ENCODE assay signal across 1 cellular context in the genomic region with DNA sequence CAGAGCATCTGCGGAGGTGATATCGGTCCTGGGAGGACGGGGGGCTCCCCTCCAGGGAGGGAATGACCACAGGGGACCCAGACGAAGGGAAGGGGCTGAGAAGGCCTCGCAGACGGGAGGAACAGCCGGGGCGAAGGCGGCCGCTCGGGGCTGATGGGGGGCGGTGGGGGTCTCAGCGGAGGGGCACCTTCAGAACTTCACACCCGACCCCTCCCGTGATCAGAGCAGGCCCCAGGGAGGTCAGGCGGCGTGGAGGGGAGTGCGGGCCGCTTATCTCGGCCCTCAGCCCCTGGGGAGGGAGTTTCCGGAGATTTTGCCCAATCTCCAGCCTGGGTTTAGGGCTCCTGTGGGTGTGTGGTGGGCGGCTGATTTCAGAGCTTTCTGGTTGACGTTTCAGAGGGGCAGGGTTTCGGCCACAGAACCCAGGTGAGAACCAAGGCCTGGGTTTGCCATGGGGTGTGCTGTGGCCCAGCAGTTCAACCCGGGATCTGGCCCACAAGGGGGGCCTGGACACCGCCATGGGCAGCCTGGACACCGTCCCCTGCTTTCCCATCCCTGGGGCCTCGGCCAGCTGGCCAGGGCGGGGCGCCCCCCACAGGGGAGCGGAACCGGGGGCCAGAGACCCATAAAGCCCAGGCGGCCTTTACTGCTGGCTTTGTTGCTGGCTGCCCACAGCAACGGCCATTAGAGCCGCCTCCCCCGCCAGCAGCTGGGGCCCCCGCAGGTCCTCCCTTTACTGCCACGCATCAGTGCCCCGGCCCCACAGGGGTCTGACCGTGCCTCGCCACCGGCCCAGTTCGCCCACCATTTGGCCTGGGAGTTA.
TF ChIP-seq lines count a peak whose summit lies in the region.

No MANE protein-coding gene starts in this region.

TF ChIP-seq in GM12878, 131 proteins besides CTCF, POLR2A, EP300 and RAD21 (continued from another document and continues in another):
- peak; percentile 88; the same call in 1 of the 2 replicates for TF ChIP-seq CBFB (IDR thresholded peaks at IDR 0.05; ENCODE audit: low read depth)
- peak; percentile 100 for TF ChIP-seq SMARCA5 (IDR thresholded peaks at IDR 0.05)
- TF ChIP-seq ZNF622 (IDR thresholded peaks at IDR 0.05) = no peak
- 0 out of 3 replicates have a peak, but pooled peaks have one; percentile 24 for TF ChIP-seq POU2F2 (IDR thresholded peaks at IDR 0.05; ENCODE audit: borderline replicate concordance, low read depth, low read length)
- peak; percentile 95 for TF ChIP-seq MEF2B (IDR thresholded peaks at IDR 0.05; ENCODE audit: partially characterized antibody, poor library complexity, severe bottlenecking)
- TF ChIP-seq BRCA1 (IDR thresholded peaks at IDR 0.05; ENCODE audit: low read depth, low read length) = no peak
- peak; percentile 57 for TF ChIP-seq SP1 (IDR thresholded peaks at IDR 0.05; ENCODE audit: low read depth, low read length)
- TF ChIP-seq, protein P1, sequence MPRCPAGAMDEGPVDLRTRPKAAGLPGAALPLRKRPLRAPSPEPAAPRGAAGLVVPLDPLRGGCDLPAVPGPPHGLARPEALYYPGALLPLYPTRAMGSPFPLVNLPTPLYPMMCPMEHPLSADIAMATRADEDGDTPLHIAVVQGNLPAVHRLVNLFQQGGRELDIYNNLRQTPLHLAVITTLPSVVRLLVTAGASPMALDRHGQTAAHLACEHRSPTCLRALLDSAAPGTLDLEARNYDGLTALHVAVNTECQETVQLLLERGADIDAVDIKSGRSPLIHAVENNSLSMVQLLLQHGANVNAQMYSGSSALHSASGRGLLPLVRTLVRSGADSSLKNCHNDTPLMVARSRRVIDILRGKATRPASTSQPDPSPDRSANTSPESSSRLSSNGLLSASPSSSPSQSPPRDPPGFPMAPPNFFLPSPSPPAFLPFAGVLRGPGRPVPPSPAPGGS (IDR thresholded peaks at IDR 0.05; ENCODE audit: borderline replicate concordance, insufficient read depth, low read depth, low read length, poor library complexity, severe bottlenecking) = peak; percentile 51
- no peak for TF ChIP-seq FOXK2 (IDR thresholded peaks at IDR 0.05)
- no peak for TF ChIP-seq SMAD1 (IDR thresholded peaks at IDR 0.05; ENCODE audit: low read depth, partially characterized antibody)
- no peak; the same call in 1 of the 2 replicates for TF ChIP-seq MTA3 (IDR thresholded peaks at IDR 0.05; ENCODE audit: borderline replicate concordance, low read length)
- TF ChIP-seq SIX5 (IDR thresholded peaks at IDR 0.05; ENCODE audit: low read depth, low read length, severe bottlenecking) = no peak
- no peak; a peak in 1 of 4 replicates for TF ChIP-seq ETV6 (conservative IDR thresholded peaks at IDR 0.05 in 1 of 2, IDR thresholded peaks at IDR 0.05 in 1 of 2; ENCODE audit: borderline replicate concordance in 1 of 2, low read depth in 1 of 2)
- TF ChIP-seq SUZ12 (IDR thresholded peaks at IDR 0.05; ENCODE audit: unreplicated experiment) = no peak
- TF ChIP-seq JUNB (IDR thresholded peaks at IDR 0.05) = peak; percentile 43; the same call in 1 of the 2 replicates
- TF ChIP-seq MAX (IDR thresholded peaks at IDR 0.05; ENCODE audit: low read depth, low read length) = peak; percentile 14; the same call in 1 of the 2 replicates
- peak; percentile 97 for TF ChIP-seq RCOR1 (conservative IDR thresholded peaks at IDR 0.05; ENCODE audit: low read depth, low read length)
- TF ChIP-seq ATF7 (IDR thresholded peaks at IDR 0.05; ENCODE audit: low read depth) = peak; percentile 85
- TF ChIP-seq KAT2A (conservative IDR thresholded peaks at IDR 0.05; ENCODE audit: control insufficient read depth, low read depth, low read length) = no peak
- no peak for TF ChIP-seq TARDBP (IDR thresholded peaks at IDR 0.05; ENCODE audit: borderline replicate concordance)
- peak; percentile 95 for TF ChIP-seq RUNX3 (IDR thresholded peaks at IDR 0.05; ENCODE audit: low read length)
- TF ChIP-seq TCF3 (IDR thresholded peaks at IDR 0.05; ENCODE audit: borderline replicate concordance, insufficient read depth, low read depth, low read length) = 0 out of 2 replicates have a peak, but pooled peaks have one; percentile 54
- peak; percentile 73 for TF ChIP-seq CREM (IDR thresholded peaks at IDR 0.05; ENCODE audit: low read depth)
- no peak for TF ChIP-seq IRF3 (IDR thresholded peaks at IDR 0.05)
- no peak for TF ChIP-seq PAX8 (IDR thresholded peaks at IDR 0.05)
- no peak for TF ChIP-seq STAT3 (IDR thresholded peaks at IDR 0.05; ENCODE audit: low read depth, low read length)
- no peak for TF ChIP-seq SRF (IDR thresholded peaks at IDR 0.05; ENCODE audit: low read depth in 2 of 2, low read length in 2 of 2)
- TF ChIP-seq GATAD2B (conservative IDR thresholded peaks at IDR 0.05; ENCODE audit: low read depth) = peak; percentile 98
- no peak for TF ChIP-seq HCFC1 (IDR thresholded peaks at IDR 0.05; ENCODE audit: low read length)
- TF ChIP-seq ZNF274 (IDR thresholded peaks at IDR 0.05; ENCODE audit: insufficient read depth, insufficient read length) = no peak
- 0 out of 2 replicates have a peak, but pooled peaks have one; percentile 12 for TF ChIP-seq RAD51 (IDR thresholded peaks at IDR 0.05)
- peak; percentile 71; the same call in 1 of the 2 replicates for TF ChIP-seq ZBED1 (IDR thresholded peaks at IDR 0.05; ENCODE audit: borderline replicate concordance)
- TF ChIP-seq NBN (IDR thresholded peaks at IDR 0.05) = peak; percentile 94
- TF ChIP-seq IRF5 (IDR thresholded peaks at IDR 0.05; ENCODE audit: borderline replicate concordance) = peak; percentile 85; the same call in 1 of the 2 replicates
- TF ChIP-seq IRF4 (IDR thresholded peaks at IDR 0.05; ENCODE audit: low read depth, low read length) = peak; percentile 66
- TF ChIP-seq YY1 (IDR thresholded peaks at IDR 0.05; ENCODE audit: low read depth, low read length) = peak; percentile 80
- TF ChIP-seq LARP7 (IDR thresholded peaks at IDR 0.05) = peak; percentile 25
- TF ChIP-seq IKZF1 (conservative IDR thresholded peaks at IDR 0.05) = peak; percentile 95
- TF ChIP-seq BCL11A (IDR thresholded peaks at IDR 0.05; ENCODE audit: low read depth, low read length) = peak; percentile 76
- peak; percentile 78; the same call in 1 of the 2 replicates for TF ChIP-seq ZNF207 (IDR thresholded peaks at IDR 0.05; ENCODE audit: borderline replicate concordance)
- TF ChIP-seq BACH1 (IDR thresholded peaks at IDR 0.05; ENCODE audit: borderline replicate concordance) = peak; percentile 62; the same call in 1 of the 2 replicates
- TF ChIP-seq REST (IDR thresholded peaks at IDR 0.05; ENCODE audit: low read depth, low read length) = no peak
- TF ChIP-seq RELB (IDR thresholded peaks at IDR 0.05; ENCODE audit: low read depth) = peak; percentile 92
- no peak for TF ChIP-seq YBX1 (IDR thresholded peaks at IDR 0.05)
- TF ChIP-seq ZNF687 (IDR thresholded peaks at IDR 0.05) = peak; percentile 58; the same call in 1 of the 2 replicates
- peak; percentile 67; the same call in 1 of the 2 replicates for TF ChIP-seq ZNF217 (IDR thresholded peaks at IDR 0.05)
- TF ChIP-seq NR2C1 (IDR thresholded peaks at IDR 0.05) = no peak
- peak in 1 of 2 experiments; percentile 91; a peak in 2 of 3 replicates for TF ChIP-seq EGR1 (IDR thresholded peaks at IDR 0.05; ENCODE audit: borderline replicate concordance in 1 of 2, low read depth in 2 of 2, low read length in 2 of 2)
- 0 out of 2 replicates have a peak, but pooled peaks have one; percentile 29 for TF ChIP-seq TAF1 (IDR thresholded peaks at IDR 0.05; ENCODE audit: borderline replicate concordance, low read depth, low read length)
- no peak for TF ChIP-seq HDGF (IDR thresholded peaks at IDR 0.05)
- no peak for TF ChIP-seq ASH2L (IDR thresholded peaks at IDR 0.05; ENCODE audit: borderline replicate concordance, low read depth)
- no peak for TF ChIP-seq ATF3 (IDR thresholded peaks at IDR 0.05; ENCODE audit: borderline replicate concordance, extremely low read depth, low read depth, low read length)
